8 cellular contexts compared by ENCODE assay signal in the genomic region with DNA sequence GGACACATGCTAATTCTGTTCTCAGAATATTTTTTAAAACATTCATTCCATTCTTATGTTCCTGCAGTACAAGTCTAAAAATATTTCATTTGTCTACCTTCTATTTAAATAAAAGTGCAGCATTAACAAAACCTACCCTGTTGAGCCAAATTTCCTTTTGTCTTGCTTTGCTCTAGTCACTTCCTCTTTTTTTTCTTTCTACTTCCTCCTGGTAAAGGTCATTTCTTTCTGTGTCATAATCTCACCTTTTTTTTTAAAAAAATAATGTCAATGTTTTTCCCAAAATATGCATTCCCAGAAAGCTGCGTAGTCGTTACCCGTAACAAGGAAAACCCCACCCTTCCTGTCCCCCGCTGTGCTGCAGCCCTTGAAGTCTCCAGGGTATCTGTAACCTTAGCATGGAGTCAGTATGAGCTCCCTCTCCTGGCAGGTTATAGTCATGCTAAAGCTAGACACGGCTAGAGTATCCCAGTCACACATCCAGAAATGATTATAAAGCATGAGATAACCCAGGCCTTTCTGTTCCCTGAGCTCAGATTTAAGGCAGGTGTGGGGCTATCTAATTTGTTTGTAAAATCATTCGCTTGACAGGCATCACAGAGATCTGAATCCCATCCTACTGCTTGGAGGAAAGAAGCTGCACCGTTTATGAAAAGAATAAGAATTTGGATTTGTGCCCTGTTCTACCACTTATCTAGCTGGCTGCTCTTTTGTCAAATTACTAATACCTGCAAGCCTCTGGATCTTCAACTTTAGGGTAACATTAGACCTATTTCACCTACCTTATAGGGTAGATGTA. TPM values are rescaled to one million over a fixed set of nuclear protein-coding genes. Genes with fewer than 3 reads are reported as not detected.
DNase-seq lines count a peak whose midpoint lies in the region; TF ChIP-seq lines count a peak whose summit lies in the region.

No MANE protein-coding gene starts in this region.

- no peaks in the 10 kb centered on the region for H3K23me2 ChIP-seq in H9 (ENCODE audit: insufficient read length, low read depth, low read length, poor library complexity, severe bottlenecking)

- no peak overlapping the region for H2BK12ac ChIP-seq in H9 (ENCODE audit: insufficient read length, low read depth, low read length)

- POLR2A ChIA-PET in RWPE1 (lab: Yijun Ruan, JAX; ENCODE audit: low non-redundant PET), result no interaction called here

- H3K18ac ChIP-seq in H9 (ENCODE audit: insufficient read length, low read depth, low read length), result no peak overlapping the region

- H3K4ac ChIP-seq in H9 (ENCODE audit: low read depth, low read length), result no peak overlapping the region

- no peaks in the 10 kb centered on the region for H3K79me2 ChIP-seq in H9 (ENCODE audit: insufficient read depth, low read length)
- no peaks in the 10 kb centered on the region for H3K79me2 ChIP-seq in osteoblast (ENCODE audit: insufficient read depth, low read length)

- no CpG with 5 or more reads among the region's 7 CpGs for WGBS in H9 (ENCODE audit: extremely low coverage, insufficient read length, low lambda C conversion rate)

- H3K14ac ChIP-seq in H9 (ENCODE audit: insufficient read depth, low read length), result no peak overlapping the region

- peak overlapping the region in 1 of 2 experiments; percentile 39; a peak in 2 of 5 replicates for H3K4me3 Mint-ChIP-seq in H9

- peaks cover 3 to 5% of the 10 kb centered on the region in 2 experiments; a peak in 3 of 4 replicates for H3K4me1 Mint-ChIP-seq in H9

- H3K4me1 ChIP-seq in H9 (ENCODE audit: insufficient read depth, low read length) (no peaks in the 10 kb centered on the region), osteoblast (ENCODE audit: insufficient read depth, low read length) (peaks cover 12% of the 10 kb centered on the region)

- H4K8ac ChIP-seq in H9 (replicated peaks; ENCODE audit: insufficient read length, low read depth, low read length), result no peak overlapping the region

- H2AFZ ChIP-seq in H9 (ENCODE audit: low read length) (no peak overlapping the region), osteoblast (ENCODE audit: low read length) (peak overlapping the region; percentile 79)

- H4K20me1 ChIP-seq in H9 (ENCODE audit: control insufficient read depth, insufficient read depth, insufficient read length) (no peaks in the 10 kb centered on the region), osteoblast (ENCODE audit: insufficient read depth, low read length) (no peaks in the 10 kb centered on the region)

- no peak overlapping the region for H2BK15ac ChIP-seq in H9 (ENCODE audit: low read depth, low read length)

- H2BK120ac ChIP-seq in H9 (ENCODE audit: low read depth, low read length, poor library complexity, severe bottlenecking), result no peak overlapping the region

- H3K36me3 Mint-ChIP-seq in H9 (ENCODE audit: insufficient read depth in 1 of 3, low read depth in 3 of 3), result no peaks in the 10 kb centered on the region

- H3K27me3 ChIP-seq in H9 (ENCODE audit: insufficient read depth, low read length), result no peaks in the 10 kb centered on the region
- no peaks in the 10 kb centered on the region for H3K27me3 ChIP-seq in osteoblast (ENCODE audit: insufficient read depth, low read length)

- no peak overlapping the region for H3K27ac Mint-ChIP-seq in H9

- H3K27ac ChIP-seq in H9 (ENCODE audit: insufficient read length, low read depth, low read length) (no peak overlapping the region), RWPE1 (no peak overlapping the region), osteoblast (ENCODE audit: low read depth, low read length) (peak overlapping the region; percentile 15)

- H4K91ac ChIP-seq in H9 (ENCODE audit: insufficient read length, low read depth, low read length), result no peak overlapping the region

- no peak overlapping the region for H2AK5ac ChIP-seq in H9 (ENCODE audit: insufficient read length, low read length)

- no peaks in the 10 kb centered on the region; a peak in 1 of 5 replicates for H3K9me3 Mint-ChIP-seq in H9

- CTCF ChIA-PET in RWPE1 (lab: Yijun Ruan, JAX), result interaction anchor here (0.6 to 2.3 kb wide), 11 partner anchors 11 to 339 kb away, joined by 3 to 18 read pairs (median 4); a partner anchor contains a TSS

- H3K79me1 ChIP-seq in H9 (ENCODE audit: insufficient read depth, low read depth, low read length, poor library complexity, severe bottlenecking), result no peaks in the 10 kb centered on the region

- H4K5ac ChIP-seq in H9 (ENCODE audit: insufficient read length, low read depth, low read length), result no peak overlapping the region

- DNase-seq in GM03348 (ENCODE audit: low spot score) (peak; percentile 86), H9 (peak; percentile 81), RWPE1 (ENCODE audit: low spot score) (peak; percentile 73), glomerular visceral epithelial cell (ENCODE audit: extremely low spot score) (peak; percentile 84), osteoblast (ENCODE audit: insufficient read length, low spot score, missing footprints) (peak; percentile 94), ureter (ENCODE audit: low spot score) (peak; percentile 59)
- DNase-seq in activated naive CD4-positive, alpha-beta T cell (lab: John Stamatoyannopoulos, UW), result peak in 3 of 4 experiments; percentile 4 to 32 (median 7)

- H3K9ac ChIP-seq in H9 (ENCODE audit: extremely low read depth, insufficient read length, low read length), result no peak overlapping the region

- peak; percentile 83 for TF ChIP-seq CTCF in H9 (conservative IDR thresholded peaks at IDR 0.05)
- TF ChIP-seq CTCF in LNCAP (IDR thresholded peaks at IDR 0.05), result peak; percentile 60; the same call in 1 of the 2 replicates
- peak; percentile 66 for TF ChIP-seq CTCF in RWPE1 (conservative IDR thresholded peaks at IDR 0.05; ENCODE audit: low read depth)
- TF ChIP-seq CTCF in osteoblast (IDR thresholded peaks at IDR 0.05; ENCODE audit: extremely low read depth, low read depth, low read length), result peak; percentile 85

- H3K9me3 ChIP-seq in H9 (ENCODE audit: control insufficient read depth, low read depth, low read length) (no peaks in the 10 kb centered on the region), osteoblast (ENCODE audit: low read depth, low read length) (no peaks in the 10 kb centered on the region)

- H3K4me2 ChIP-seq in H9 (ENCODE audit: insufficient read depth, insufficient read length, low read length), result no peak overlapping the region
- peak overlapping the region; percentile 70 for H3K4me2 ChIP-seq in osteoblast (ENCODE audit: insufficient read depth, low read length)

- H3T11ph ChIP-seq in H9 (ENCODE audit: low read length), result no peak overlapping the region

- H3K56ac ChIP-seq in H9 (ENCODE audit: insufficient read length, low read depth, low read length), result no peak overlapping the region

- peaks cover 22% of the 10 kb centered on the region for H3K27me3 Mint-ChIP-seq in H9 (ENCODE audit: low read depth)

- H3K23ac ChIP-seq in H9 (ENCODE audit: insufficient read length, low read depth, low read length), result no peak overlapping the region

- H2BK5ac ChIP-seq in H9 (ENCODE audit: insufficient read length, low read length), result no peak overlapping the region

- H2BK20ac ChIP-seq in H9 (ENCODE audit: low read depth, low read length, poor library complexity, severe bottlenecking), result no peak overlapping the region

- H3K4me3 ChIP-seq in osteoblast (ENCODE audit: insufficient read depth, low read length), result peak overlapping the region; percentile 48

- no peaks in the 10 kb centered on the region for H3K36me3 ChIP-seq in osteoblast (ENCODE audit: insufficient read depth, low read length)

RNA-seq across cellular contexts. Expression of a gene that starts 51.1 kb away (rescaled TPM):
- 31.7 and 34.1 TPM in 2 replicates for total RNA-seq in H9 (2021)
- total RNA-seq in osteoblast, result 12.3 and 17.7 TPM in 2 replicates
- 26.7 TPM for total RNA-seq in ureter

Comparison
In these comparisons a context has a peak if more than half of its experiments do, and no peak if none do; other contexts are left out.
1. DNase-seq: peak in every context shown above with its lines; median percentile 94 in osteoblast; 86 in GM03348; 84 in glomerular visceral epithelial cell; 81 in H9; 73 in RWPE1; 59 in ureter; 7 in activated naive CD4-positive, alpha-beta T cell.